Comparison of ENCODE assay signal across 1 cellular context in the genomic region with DNA sequence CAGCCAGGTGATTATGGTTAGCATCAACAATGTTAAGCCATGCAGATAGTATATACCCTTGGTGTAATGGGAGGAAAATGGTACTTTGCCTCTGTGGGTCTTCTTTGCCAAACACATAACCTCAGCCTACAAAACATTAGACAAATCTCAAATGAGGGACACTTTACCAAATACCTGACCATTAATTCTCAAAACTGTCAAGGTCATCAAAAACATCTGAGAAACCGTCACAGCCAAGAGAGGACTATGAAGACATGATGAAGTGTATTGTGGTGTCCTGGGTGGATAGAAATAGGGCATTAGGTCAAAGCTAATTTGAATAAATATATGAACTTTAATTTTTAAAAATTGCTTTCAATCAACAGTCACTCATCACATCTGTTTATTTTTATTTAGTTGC.
TF ChIP-seq lines count a peak whose summit lies in the region.

No MANE protein-coding gene starts in this region.

TF ChIP-seq in A549, 52 proteins besides CTCF, POLR2A, EP300 and RAD21 (continued from another document):
- TF ChIP-seq FOXS1 (CRISPR knock-in tag; IDR thresholded peaks at IDR 0.05) (no peak), KDM5A (IDR thresholded peaks at IDR 0.05) (no peak)
